In the genomic region with DNA sequence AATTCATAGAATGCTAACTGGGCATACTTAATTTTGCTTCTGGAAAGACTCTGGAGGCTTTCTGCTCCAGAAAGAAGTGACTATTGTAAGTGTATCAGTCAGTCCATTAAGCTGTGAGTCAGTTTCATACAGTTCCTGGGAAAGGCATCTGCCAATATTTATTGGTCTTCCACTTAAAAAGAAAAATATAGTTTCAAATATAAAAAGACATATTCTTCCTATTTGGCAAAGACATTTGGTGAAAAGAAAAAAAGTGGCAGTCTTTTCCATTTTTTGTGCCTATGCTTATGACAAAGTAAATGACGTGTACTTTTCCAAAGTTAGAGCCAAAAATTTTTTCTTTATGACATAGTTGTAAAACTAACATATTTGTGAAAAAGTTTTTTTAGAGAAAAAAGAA, we compare ENCODE assay signal across 15 cellular contexts. TPM values are rescaled to one million over a fixed set of nuclear protein-coding genes. Genes with fewer than 3 reads are reported as not detected.
A peak's percentile ranks its signal among the peaks of the same experiment; 100 is the strongest.
DNase-seq lines count a peak whose midpoint lies in the region; ATAC-seq, FAIRE-seq and TF ChIP-seq lines count a peak whose summit lies in the region.
"Had no signal": no experiment of that assay in that cellular context is flagged by ENCODE, and none has a peak within 500 bp of the region (broad histone marks: within the 10 kb centered on the region; RNA-seq: fewer than 3 reads in every experiment).

No MANE protein-coding gene starts in this region.

- FAIRE-seq in HepG2 (lab: Jason Lieb, UNC): no peak

- DNase-seq in HepG2 (ENCODE audit: low spot score) (no peak), right lobe of liver (no peak), fibroblast of peridontal ligament (ENCODE audit: extremely low read depth) (peak; percentile 35), NCI-H1105 (lab: John Stamatoyannopoulos, UW) (no peak), GOT3 (lab: John Stamatoyannopoulos, UW) (no peak)

- in situ Hi-C loops in HepG2 (cut with HindIII; ENCODE audit: extremely low pct_ligation_motif_present, low pct_unique_long_range_greater_than_20kb): no loop called here

- H3K9me3 Mint-ChIP-seq in stimulated activated memory B cell treated with anti-CD40 and anti-IgM and Interleukin-4, amounts not matched to agents 10 μg/mL and 1 μg/mL and 100 μg/mL, for 72 hours: no peaks in the 10 kb centered on the region
- H3K9me3 Mint-ChIP-seq: CD4-positive, CD25-positive, alpha-beta regulatory T cell; HFFc6 had no signal

- H3K9ac ChIP-seq in HepG2 (ENCODE audit: insufficient read depth, low read depth, low read length): no peak overlapping the region

- intact Hi-C loops in HepG2 (cut with micrococcal nuclease; ENCODE audit: unreplicated experiment): loop anchor here (1.0 kb wide), 2 partner anchors 18 to 569 kb away; no protein-coding TSS in a partner anchor
- intact Hi-C loops in right lobe of liver (cut with DNase I): no loop called here

- H2AFZ ChIP-seq in HepG2 (ENCODE audit: low read length): no peak overlapping the region

- H3K4me3 Mint-ChIP-seq in stimulated activated memory B cell treated with anti-CD40 and anti-IgM and Interleukin-4, amounts not matched to agents 10 μg/mL and 1 μg/mL and 100 μg/mL, for 72 hours: no peak overlapping the region
- H3K4me3 Mint-ChIP-seq: CD4-positive, CD25-positive, alpha-beta regulatory T cell; HFFc6 had no signal

- peaks cover 34% of the 10 kb centered on the region for H3K27me3 Mint-ChIP-seq in stimulated activated memory B cell treated with anti-CD40 and anti-IgM and Interleukin-4, amounts not matched to agents 10 μg/mL and 1 μg/mL and 100 μg/mL, for 72 hours

- TF ChIP-seq CTCF in HepG2 (CRISPR knock-in tag; IDR thresholded peaks at IDR 0.05): no peak
- no peak for TF ChIP-seq CTCF in right lobe of liver (IDR thresholded peaks at IDR 0.05)

- no peak for TF ChIP-seq RAD21 in HepG2 (CRISPR knock-in tag; IDR thresholded peaks at IDR 0.05)

- H3K27ac Mint-ChIP-seq in stimulated activated memory B cell treated with anti-CD40 and anti-IgM and Interleukin-4, amounts not matched to agents 10 μg/mL and 1 μg/mL and 100 μg/mL, for 72 hours: no peak overlapping the region
- H3K27ac Mint-ChIP-seq: CD4-positive, CD25-positive, alpha-beta regulatory T cell; HFFc6 had no signal

- H3K27ac ChIP-seq in HepG2 (ENCODE audit: extremely low read length, insufficient read depth, low read length): no peak overlapping the region
- H3K27ac ChIP-seq in right lobe of liver: no peak overlapping the region
- H3K27ac ChIP-seq: 22Rv1; BLaER1 treated with 17β-estradiol and CSF1 and Interleukin-3, amounts not matched to agents 10 nM and 100 nM had no signal

- TF ChIP-seq POLR2A in HepG2 (IDR thresholded peaks at IDR 0.05; ENCODE audit: insufficient read depth in 1 of 2, low read depth in 2 of 2, low read length in 2 of 2): no peak
- no peak for TF ChIP-seq POLR2A in right lobe of liver (IDR thresholded peaks at IDR 0.05)

- H3K4me2 ChIP-seq in HepG2 (ENCODE audit: low read depth, low read length): no peak overlapping the region

- H3K4me1 Mint-ChIP-seq in stimulated activated memory B cell treated with anti-CD40 and anti-IgM and Interleukin-4, amounts not matched to agents 10 μg/mL and 1 μg/mL and 100 μg/mL, for 72 hours: peaks cover 5% of the 10 kb centered on the region

- no peaks in the 10 kb centered on the region for H3K9me3 ChIP-seq in HepG2 (ENCODE audit: low read length)
- no peaks in the 10 kb centered on the region for H3K9me3 ChIP-seq in right lobe of liver
- H3K9me3 ChIP-seq: BLaER1 treated with 17β-estradiol and CSF1 and Interleukin-3, amounts not matched to agents 10 nM and 100 nM; HAP-1 had no signal

- no peak overlapping the region for H3K4me3 ChIP-seq in HepG2 (replicated peaks in 1 of 3; ENCODE audit: insufficient read depth in 1 of 3, low read depth in 2 of 3, low read length in 3 of 3)
- H3K4me3 ChIP-seq in right lobe of liver: no peak overlapping the region
- H3K4me3 ChIP-seq: GM12878, HAP-1 had no signal

- ATAC-seq in HepG2: no peak
- ATAC-seq in right lobe of liver: no peak
- ATAC-seq in SK-N-SH treated with all-trans-retinoic acid at 6 μM for 48 hours: peak; percentile 13; the same call in 1 of the 3 replicates
- no peak for ATAC-seq in GM21786 (IDR thresholded peaks at IDR 0.05; ENCODE audit: unreplicated experiment)
- no peak for ATAC-seq in stimulated activated memory B cell treated with anti-CD40 and anti-IgM and Interleukin-4, amounts not matched to agents 10 μg/mL and 1 μg/mL and 100 μg/mL, for 72 hours

- TF ChIP-seq EP300 in HepG2 (IDR thresholded peaks at IDR 0.05; ENCODE audit: low read depth in 2 of 2, low read length in 2 of 2) (no peak), HepG2 (CRISPR knock-in tag; IDR thresholded peaks at IDR 0.05; ENCODE audit: borderline replicate concordance) (no peak)

- CTCF ChIA-PET in HepG2 (lab: Yijun Ruan, JAX; ENCODE audit: low intra/inter-chr PET ratio, low total read pairs): interaction anchor here (1.6 to 2.9 kb wide), 2 partner anchors 16 to 569 kb away, joined by 6 to 26 read pairs; no protein-coding TSS in a partner anchor

- no peaks in the 10 kb centered on the region for H3K79me2 ChIP-seq in HepG2 (ENCODE audit: insufficient read depth, low read length)

- no peaks in the 10 kb centered on the region for H3K36me3 Mint-ChIP-seq in stimulated activated memory B cell treated with anti-CD40 and anti-IgM and Interleukin-4, amounts not matched to agents 10 μg/mL and 1 μg/mL and 100 μg/mL, for 72 hours
- H3K36me3 Mint-ChIP-seq: CD4-positive, CD25-positive, alpha-beta regulatory T cell had no signal

- WGBS in HepG2 (ENCODE audit: low lambda C conversion rate): 4% methylated on average over 1 of the region's 1 CpG
- 21% methylated on average over 1 of the region's 1 CpG for WGBS in right lobe of liver (ENCODE audit: insufficient coverage, low coverage, low lambda C conversion rate, missing lambda C conversion rate)

- H3K36me3 ChIP-seq in HepG2 (replicated peaks in 1 of 2; ENCODE audit: control insufficient read depth in 1 of 2, insufficient read depth in 2 of 2, low read length in 2 of 2) (no peaks in the 10 kb centered on the region), right lobe of liver (no peaks in the 10 kb centered on the region)
- H3K36me3 ChIP-seq: BLaER1 treated with 17β-estradiol and CSF1 and Interleukin-3, amounts not matched to agents 10 nM and 100 nM; HAP-1 had no signal

- no peaks in the 10 kb centered on the region for H4K20me1 ChIP-seq in HepG2 (ENCODE audit: insufficient read depth, low read length)
- H4K20me1 ChIP-seq: BLaER1 treated with 17β-estradiol and CSF1 and Interleukin-3, amounts not matched to agents 10 nM and 100 nM had no signal

- POLR2A ChIA-PET in HepG2 (lab: Yijun Ruan, JAX): no interaction called here

- BruUV-seq in HepG2 (replicated peaks; lab: Mats Ljungman, UMichigan): no TSS peak

- peaks cover 14% of the 10 kb centered on the region; the same call in 1 of the 2 replicates for H3K4me1 ChIP-seq in HepG2 (ENCODE audit: insufficient read depth, low read length)
- H3K4me1 ChIP-seq in right lobe of liver: peaks cover 0 to 10% (median 4%) of the 10 kb centered on the region in 4 donors

- H3K27me3 ChIP-seq in HepG2 (ENCODE audit: control insufficient read depth in 1 of 2, insufficient read depth in 2 of 2, low read length in 2 of 2) (no peaks in the 10 kb centered on the region; a peak in 1 of 5 replicates), right lobe of liver (no peaks in the 10 kb centered on the region)
- H3K27me3 ChIP-seq: BLaER1 treated with 17β-estradiol and CSF1 and Interleukin-3, amounts not matched to agents 10 nM and 100 nM had no signal

RNA-seq across cellular contexts. Expression of gene TMEM30B, which starts 12.3 kb away (rescaled TPM):
- total RNA-seq in HepG2 (2016; rRNA removed; fragmentation: Illumina TruSeq; extraction: Trizol): not detected in 2 replicates
- not detected in 2 replicates for total RNA-seq in HepG2 (2016; cell fraction: cytosol; rRNA removed; fragmentation: Illumina TruSeq; extraction: Trizol; ENCODE audit: low read depth)
- not detected in 2 replicates for total RNA-seq in HepG2 (2016; cell fraction: insoluble cytoplasmic fraction; rRNA removed; fragmentation: Illumina TruSeq; extraction: Trizol)
- not detected in 2 replicates for total RNA-seq in HepG2 (2016; cell fraction: membrane; rRNA removed; fragmentation: Illumina TruSeq; extraction: Trizol)
- total RNA-seq in HepG2 (2016; cell fraction: nucleus; rRNA removed; fragmentation: Illumina TruSeq; extraction: Trizol): not detected in 2 replicates
- not detected in 2 replicates for polyA plus RNA-seq in HepG2 (2011; rRNA removed)
- polyA plus RNA-seq in HepG2 (2011; cell fraction: cytosol; rRNA removed): not detected in 2 replicates
- not detected in 2 replicates for polyA plus RNA-seq in HepG2 (2011; cell fraction: nucleus; rRNA removed)
- not detected in 2 replicates for polyA plus RNA-seq in HepG2 (2012)
- not detected in 2 replicates for polyA plus RNA-seq in HepG2 (2016; cell fraction: cytosol; fragmentation: Illumina TruSeq; extraction: Trizol; ENCODE audit: low read depth)
- not detected in 2 replicates for polyA plus RNA-seq in HepG2 (2016; cell fraction: insoluble cytoplasmic fraction; fragmentation: Illumina TruSeq; extraction: Trizol; ENCODE audit: low read depth)
- not detected in 2 replicates for polyA plus RNA-seq in HepG2 (2016; cell fraction: membrane; fragmentation: Illumina TruSeq; extraction: Trizol; ENCODE audit: low read depth)
- polyA plus RNA-seq in HepG2 (2016; cell fraction: nucleus; fragmentation: Illumina TruSeq; extraction: Trizol; ENCODE audit: insufficient read depth, low read depth): not detected in 2 replicates
- polyA minus RNA-seq in HepG2 (2011; rRNA and poly(A)+ RNA removed; ENCODE audit: low replicate concordance): 0.12 TPM in 1 of 2 replicates, not detected in the other
- polyA minus RNA-seq in HepG2 (2011; cell fraction: cytosol; rRNA and poly(A)+ RNA removed): not detected in 2 replicates
- not detected in 2 replicates for polyA minus RNA-seq in HepG2 (2011; cell fraction: nucleus; rRNA and poly(A)+ RNA removed)
- 1 to 10 TPM; 4.5 to 10.0 (median 6.7) TPM for total RNA-seq in right lobe of liver
- total RNA-seq: G401, HFFc6 had no signal
- polyA plus RNA-seq: GM12878 had no signal

RNA-seq across cellular contexts. Expression of gene PRKCH, which starts 52.6 kb away (rescaled TPM):
- total RNA-seq in HepG2 (2016; rRNA removed; fragmentation: Illumina TruSeq; extraction: Trizol): 1.3 and 1.9 TPM in 2 replicates
- 0.40 and 0.44 TPM in 2 replicates for total RNA-seq in HepG2 (2016; cell fraction: cytosol; rRNA removed; fragmentation: Illumina TruSeq; extraction: Trizol; ENCODE audit: low read depth)
- 1.0 and 1.8 TPM in 2 replicates for total RNA-seq in HepG2 (2016; cell fraction: insoluble cytoplasmic fraction; rRNA removed; fragmentation: Illumina TruSeq; extraction: Trizol)
- total RNA-seq in HepG2 (2016; cell fraction: membrane; rRNA removed; fragmentation: Illumina TruSeq; extraction: Trizol): 0.93 and 1.4 TPM in 2 replicates
- 2.2 and 3.9 TPM in 2 replicates for total RNA-seq in HepG2 (2016; cell fraction: nucleus; rRNA removed; fragmentation: Illumina TruSeq; extraction: Trizol)
- polyA plus RNA-seq in HepG2 (2011; rRNA removed): 0.47 and 0.48 TPM in 2 replicates
- 0.31 and 0.72 TPM in 2 replicates for polyA plus RNA-seq in HepG2 (2011; cell fraction: cytosol; rRNA removed)
- 0.48 and 0.74 TPM in 2 replicates for polyA plus RNA-seq in HepG2 (2011; cell fraction: nucleus; rRNA removed)
- 0.24 and 1.3 TPM in 2 replicates for polyA plus RNA-seq in HepG2 (2012)
- 0.06 and 0.10 TPM in 2 replicates for polyA plus RNA-seq in HepG2 (2016; cell fraction: cytosol; fragmentation: Illumina TruSeq; extraction: Trizol; ENCODE audit: low read depth)
- polyA plus RNA-seq in HepG2 (2016; cell fraction: insoluble cytoplasmic fraction; fragmentation: Illumina TruSeq; extraction: Trizol; ENCODE audit: low read depth): 0.99 and 1.9 TPM in 2 replicates
- 0.19 and 0.48 TPM in 2 replicates for polyA plus RNA-seq in HepG2 (2016; cell fraction: membrane; fragmentation: Illumina TruSeq; extraction: Trizol; ENCODE audit: low read depth)
- 0.91 and 1.4 TPM in 2 replicates for polyA plus RNA-seq in HepG2 (2016; cell fraction: nucleus; fragmentation: Illumina TruSeq; extraction: Trizol; ENCODE audit: insufficient read depth, low read depth)
- polyA minus RNA-seq in HepG2 (2011; rRNA and poly(A)+ RNA removed; ENCODE audit: low replicate concordance): 1.9 and 3.2 TPM in 2 replicates
- 1.7 TPM in 1 of 2 replicates, not detected in the other for polyA minus RNA-seq in HepG2 (2011; cell fraction: cytosol; rRNA and poly(A)+ RNA removed)
- 1.2 and 1.3 TPM in 2 replicates for polyA minus RNA-seq in HepG2 (2011; cell fraction: nucleus; rRNA and poly(A)+ RNA removed)
- 10 to 100 TPM in 2 of 6 experiments, 1 to 10 TPM in 4; 5.0 to 12.1 (median 8.8) TPM for total RNA-seq in right lobe of liver
- total RNA-seq: G401 had no signal
